18 cellular contexts compared by ENCODE assay signal in genomic region chr9:125427556-125427955, GRCh38.
"Had no signal": no experiment of that assay in that cellular context is flagged by ENCODE, and none has a peak within 500 bp of the region (broad histone marks: within the 10 kb centered on the region; RNA-seq: fewer than 3 reads in every experiment).

No MANE protein-coding gene starts in this region.

- H3K27ac Mint-ChIP-seq: activated B cell treated with CpG ODN at 0.5 μM for 24 hours; activated CD4-positive, alpha-beta memory T cell treated with anti-CD3 and anti-CD28 coated beads for 36 hours; activated CD4-positive, alpha-beta T cell treated with anti-CD3 and anti-CD28 coated beads, Interleukin-2, amount 10 ng/mL, durations not matched to agents 24 days and 14 days; activated naive CD4-positive, alpha-beta T cell treated with anti-CD3 and anti-CD28 coated beads, Interleukin-2, amount 10 ng/mL, durations not matched to agents 7 days and 5 days; activated naive CD8-positive, alpha-beta T cell treated with anti-CD3 and anti-CD28 coated beads for 36 hours; activated T-helper 2 cell treated with anti-CD3 and anti-CD28 coated beads, Interferon-gamma antibody, Interleukin-2, Interleukin-4, amounts not matched to agents 10 μg/mL and 5 μg/mL and 100 μg/mL, durations not matched to agents 14 hours and 24 hours and 36 hours; T-helper 1 cell treated with Interleukin-12 subunit alpha and Interleukin-12 subunit beta and Interleukin-4 antibody, amounts not matched to agents 30 μg/mL and 1 μg/mL, for 36 hours had no signal

- H3K27ac ChIP-seq: brain microvascular endothelial cell, cardiac muscle cell, SJSA1 had no signal

- H3K27me3 Mint-ChIP-seq: activated B cell treated with CpG ODN at 0.5 μM for 24 hours; activated CD4-positive, alpha-beta memory T cell treated with anti-CD3 and anti-CD28 coated beads for 36 hours; activated CD4-positive, alpha-beta T cell treated with anti-CD3 and anti-CD28 coated beads, Interleukin-2, amount 10 ng/mL, durations not matched to agents 24 days and 14 days; activated naive CD4-positive, alpha-beta T cell treated with anti-CD3 and anti-CD28 coated beads, Interleukin-2, amount 10 ng/mL, durations not matched to agents 7 days and 5 days; activated naive CD8-positive, alpha-beta T cell treated with anti-CD3 and anti-CD28 coated beads for 36 hours had no signal

- H3K4me1 ChIP-seq: SJSA1 had no signal

- H3K4me1 Mint-ChIP-seq: activated B cell treated with CpG ODN at 0.5 μM for 24 hours; activated CD4-positive, alpha-beta T cell treated with anti-CD3 and anti-CD28 coated beads, Interleukin-2, amount 10 ng/mL, durations not matched to agents 24 days and 14 days; activated naive CD4-positive, alpha-beta T cell treated with anti-CD3 and anti-CD28 coated beads, Interleukin-2, amount 10 ng/mL, durations not matched to agents 7 days and 5 days; activated naive CD8-positive, alpha-beta T cell treated with anti-CD3 and anti-CD28 coated beads for 36 hours had no signal

- H3K36me3 Mint-ChIP-seq: activated CD4-positive, alpha-beta memory T cell treated with anti-CD3 and anti-CD28 coated beads for 36 hours; activated naive CD4-positive, alpha-beta T cell treated with anti-CD3 and anti-CD28 coated beads, Interleukin-2, amount 10 ng/mL, durations not matched to agents 7 days and 5 days; activated naive CD8-positive, alpha-beta T cell treated with anti-CD3 and anti-CD28 coated beads for 36 hours had no signal

- H3K4me3 Mint-ChIP-seq: activated B cell treated with CpG ODN at 0.5 μM for 24 hours; activated CD4-positive, alpha-beta memory T cell treated with anti-CD3 and anti-CD28 coated beads for 36 hours; activated CD4-positive, alpha-beta T cell treated with anti-CD3 and anti-CD28 coated beads, Interleukin-2, amount 10 ng/mL, durations not matched to agents 24 days and 14 days; activated naive CD4-positive, alpha-beta T cell treated with anti-CD3 and anti-CD28 coated beads, Interleukin-2, amount 10 ng/mL, durations not matched to agents 7 days and 5 days; activated naive CD8-positive, alpha-beta T cell treated with anti-CD3 and anti-CD28 coated beads for 36 hours; T-helper 1 cell treated with Interleukin-12 subunit alpha and Interleukin-12 subunit beta and Interleukin-4 antibody, amounts not matched to agents 30 μg/mL and 1 μg/mL, for 36 hours had no signal

- H3K9me3 ChIP-seq: SJSA1 had no signal

- H3K36me3 ChIP-seq: brain microvascular endothelial cell, cardiac muscle cell, SJSA1 had no signal

- H3K27me3 ChIP-seq: brain microvascular endothelial cell, cardiac muscle cell, SJSA1 had no signal

- H3K4me3 ChIP-seq: cardiac muscle cell, SJSA1 had no signal

- DNase-seq: activated CD4-positive, alpha-beta T cell treated with anti-CD3 and anti-CD28 coated beads for 1 hour; activated gamma-delta T cell treated with Interleukin-2 at 50 U/mL for 16 hours; activated T-cell treated with anti-CD3 and anti-CD28 coated beads for 4 hours; brain microvascular endothelial cell; NCI-H1048; NCI-H1930; NCI-H345; NCI-H510A treated with DMSO at 0.1 percent for 48 hours; T-helper 9 cell had no signal
